In genomic region chr17:69500911-69501429, GRCh38 we compare ENCODE assay signal across 13 cellular contexts.
DNase-seq lines count a peak whose midpoint lies in the region; ATAC-seq and TF ChIP-seq lines count a peak whose summit lies in the region.
"Had no signal": no experiment of that assay in that cellular context is flagged by ENCODE, and none has a peak within 500 bp of the region (broad histone marks: within the 10 kb centered on the region; RNA-seq: fewer than 3 reads in every experiment).

No MANE protein-coding gene starts in this region.

- no peaks in the 10 kb centered on the region for H3K9me3 ChIP-seq in heart left ventricle
- H3K9me3 ChIP-seq in breast epithelium, result no peaks in the 10 kb centered on the region
- no peaks in the 10 kb centered on the region for H3K9me3 ChIP-seq in liver (ENCODE audit: control insufficient read depth in 4 of 4, low read length in 3 of 4)
- no peaks in the 10 kb centered on the region for H3K9me3 ChIP-seq in vagina

- H3K27ac ChIP-seq in heart left ventricle (peak overlapping the region in 2 of 12 donors; percentile 13 to 52), breast epithelium (peak overlapping the region; percentile 74 to 79), liver (ENCODE audit: low read depth in 1 of 2, low read length in 2 of 2) (peak overlapping the region; percentile 1 to 66), vagina (peak overlapping the region; percentile 27)

- H3K27me3 ChIP-seq in heart left ventricle (no peaks in the 10 kb centered on the region), breast epithelium (no peaks in the 10 kb centered on the region), liver (ENCODE audit: control insufficient read depth in 4 of 4, insufficient read depth in 4 of 4, low read length in 3 of 4) (no peaks in the 10 kb centered on the region), vagina (no peaks in the 10 kb centered on the region)

- H3K9ac ChIP-seq in liver (ENCODE audit: low read depth in 1 of 2, low read length in 2 of 2), result no peak overlapping the region

- H3K36me3 ChIP-seq in heart left ventricle (no peaks in the 10 kb centered on the region), breast epithelium (no peaks in the 10 kb centered on the region), liver (ENCODE audit: control insufficient read depth in 4 of 4, insufficient read depth in 3 of 4, low read depth in 1 of 4, low read length in 3 of 4) (peaks cover 0 to 3% (median under 1%) of the 10 kb centered on the region in 4 donors), vagina (no peaks in the 10 kb centered on the region)

- no peak for TF ChIP-seq RAD21 in liver (IDR thresholded peaks at IDR 0.05)

- TF ChIP-seq POLR2A in heart left ventricle (IDR thresholded peaks at IDR 0.05) (no peak), breast epithelium (IDR thresholded peaks at IDR 0.05) (no peak), vagina (IDR thresholded peaks at IDR 0.05) (no peak)

- TF ChIP-seq CTCF in heart left ventricle (IDR thresholded peaks at IDR 0.05), result no peak
- no peak for TF ChIP-seq CTCF in breast epithelium (IDR thresholded peaks at IDR 0.05)
- no peak for TF ChIP-seq CTCF in liver (IDR thresholded peaks at IDR 0.05; ENCODE audit: low read depth, low read length, missing input control)
- no peak for TF ChIP-seq CTCF in vagina (IDR thresholded peaks at IDR 0.05)

- H3K4me1 ChIP-seq in heart left ventricle (peaks cover 0 to 31% (median 10%) of the 10 kb centered on the region in 12 donors), breast epithelium (peaks cover 0 to 7% of the 10 kb centered on the region in 2 donors), liver (ENCODE audit: control insufficient read depth in 4 of 4, insufficient read depth in 4 of 4, low read length in 3 of 4) (peaks cover 1 to 29% (median 22%) of the 10 kb centered on the region in 4 donors), vagina (peaks cover 23% of the 10 kb centered on the region)

- intact Hi-C loops in left cardiac atrium (cut with DNase I) (no loop called here), heart left ventricle (cut with DNase I) (loop anchor here in 2 of 10 donors (10.0 kb wide), 2 partner anchors 64 to 176 kb away; partner anchors contain the start of gene ABCA5 (in 1 of the 2)), breast epithelium (cut with DNase I; ENCODE audit: low total_unique reads) (no loop called here), vagina (cut with DNase I) (no loop called here)

- 55 to 77% (median 71%) methylated on average over 9 of the region's 9 CpGs for WGBS in heart left ventricle, 4 donors
- WGBS in liver, result 32% methylated on average over 9 of the region's 9 CpGs

- H3K4me3 ChIP-seq in heart left ventricle, result peak overlapping the region in 1 of 12 donors; percentile 27
- H3K4me3 ChIP-seq in breast epithelium, result peak overlapping the region in 2 of 3 donors; percentile 45 to 60
- H3K4me3 ChIP-seq in liver (ENCODE audit: low read depth in 1 of 3, low read length in 3 of 3), result no peak overlapping the region
- H3K4me3 ChIP-seq in vagina, result no peak overlapping the region

- ATAC-seq in left cardiac atrium (peak; percentile 44 to 79), heart left ventricle (no peak), GM21447 (IDR thresholded peaks at IDR 0.05; ENCODE audit: unreplicated experiment) (no peak)

- DNase-seq in left cardiac atrium (no peak), heart left ventricle (no peak), breast epithelium (ENCODE audit: low spot score in 2 of 2) (no peak), vagina (ENCODE audit: extremely low spot score in 2 of 2) (no peak), SHP77 treated with DMSO at 0.1 percent for 48 hours (lab: John Stamatoyannopoulos, UW) (no peak)
- DNase-seq in stimulated activated naive CD4-positive, alpha-beta T cell treated with Interleukin-2 at 50 U/mL for 16 hours (lab: John Stamatoyannopoulos, UW), result no peak
- DNase-seq: activated CD4-positive, CD25-positive, alpha-beta regulatory T cell; activated effector memory CD4-positive, alpha-beta T cell treated with anti-CD3 and anti-CD28 coated beads, Interleukin-2, amount 50 U/mL, for 16 hours; erythroblast; midbrain; RPMI8226 had no signal

TF ChIP-seq in liver, 16 proteins besides CTCF, POLR2A, EP300 and RAD21:
- TF ChIP-seq JUND (IDR thresholded peaks at IDR 0.05) (no peak), REST (IDR thresholded peaks at IDR 0.05) (no peak), SP1 (IDR thresholded peaks at IDR 0.05) (no peak), NR2F2 (IDR thresholded peaks at IDR 0.05) (no peak), ZBTB33 (IDR thresholded peaks at IDR 0.05) (no peak), MAX (IDR thresholded peaks at IDR 0.05) (no peak), HNF4A (conservative IDR thresholded peaks at IDR 0.05) (no peak), TAF1 (conservative IDR thresholded peaks at IDR 0.05) (no peak), FOXA1 (IDR thresholded peaks at IDR 0.05) (no peak), EGR1 (IDR thresholded peaks at IDR 0.05; ENCODE audit: low read depth in 2 of 2) (no peak), FOXA2 (IDR thresholded peaks at IDR 0.05) (no peak), YY1 (IDR thresholded peaks at IDR 0.05) (no peak), GABPA (IDR thresholded peaks at IDR 0.05 in 1 of 2, conservative IDR thresholded peaks at IDR 0.05 in 1 of 2) (no peak), HNF4G (IDR thresholded peaks at IDR 0.05) (no peak), RXRA (IDR thresholded peaks at IDR 0.05) (no peak), ATF3 (IDR thresholded peaks at IDR 0.05) (no peak)

Comparison
In these comparisons a context has a peak if more than half of its experiments do, and no peak if none do; other contexts are left out.
1. ATAC-seq: peak in left cardiac atrium (2 of 2); none in heart left ventricle (0 of 4) and GM21447 (single experiment).
2. H3K4me3 ChIP-seq: peak in breast epithelium (2 of 3); none in liver (0 of 3) and vagina (0 of 2).